Comparison of ENCODE assay signal across 10 cellular contexts in the genomic region with DNA sequence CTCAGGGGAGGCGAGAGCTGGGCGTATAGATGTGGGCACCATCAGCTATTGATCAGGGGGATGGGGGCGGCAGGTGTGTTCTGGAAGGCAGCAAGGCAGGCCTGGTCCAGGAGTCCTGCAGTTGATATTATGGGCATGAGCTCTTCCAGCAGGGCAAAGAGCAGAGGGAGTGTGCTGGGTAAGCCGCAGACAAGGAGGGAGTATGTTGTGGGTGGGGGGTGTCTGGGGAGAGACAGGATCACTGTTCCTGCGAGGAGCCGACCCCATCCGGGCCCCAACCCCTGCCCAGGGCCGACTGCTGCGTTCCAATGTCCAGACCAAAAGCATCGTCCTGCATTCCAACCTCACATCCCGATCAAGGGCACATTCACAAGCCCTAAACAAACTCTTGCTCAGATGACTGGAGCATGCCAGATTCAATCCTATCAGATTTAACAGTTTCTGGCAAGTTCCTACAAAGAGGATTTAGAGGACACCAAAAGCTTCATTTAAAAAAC. TPM values are rescaled to one million over a fixed set of nuclear protein-coding genes. Genes with fewer than 3 reads are reported as not detected.
A peak's percentile ranks its signal among the peaks of the same experiment; 100 is the strongest.
DNase-seq lines count a peak whose midpoint lies in the region; ATAC-seq, FAIRE-seq and TF ChIP-seq lines count a peak whose summit lies in the region.
"Had no signal": no experiment of that assay in that cellular context is flagged by ENCODE, and none has a peak within 500 bp of the region (broad histone marks: within the 10 kb centered on the region; RNA-seq: fewer than 3 reads in every experiment).

No MANE protein-coding gene starts in this region.

- no peak for TF ChIP-seq RAD21 in A549 (conservative IDR thresholded peaks at IDR 0.05 in 1 of 2, IDR thresholded peaks at IDR 0.05 in 1 of 2)
- TF ChIP-seq RAD21 in K562 (CRISPR knock-in tag; conservative IDR thresholded peaks at IDR 0.05 in 1 of 2, IDR thresholded peaks at IDR 0.05 in 1 of 2), result no peak

- H2AFZ ChIP-seq in K562 (ENCODE audit: low read depth, low read length), result no peak overlapping the region

- 0 out of 2 replicates have a peak, but pooled peaks cover 3% of the 10 kb centered on the region for H4K20me1 ChIP-seq in K562 (replicated peaks; ENCODE audit: control insufficient read depth, insufficient read depth, low read length)

- no peaks in the 10 kb centered on the region for H3K27me3 ChIP-seq in K562 (ENCODE audit: control insufficient read depth in 2 of 2, insufficient read depth in 2 of 2, low read length in 2 of 2)
- H3K27me3 ChIP-seq in muscle layer of duodenum (ENCODE audit: low read depth, low read length), result no peaks in the 10 kb centered on the region

- FAIRE-seq in A549 (lab: Jason Lieb, UNC) (peak; percentile 39), K562 (lab: Jason Lieb, UNC) (peak; percentile 23)

- CTCF ChIA-PET in A549 (lab: Yijun Ruan, JAX) (interaction anchor here (0.7 to 26.0 kb wide), 5 partner anchors 11 to 240 kb away, joined by 3 to 456 read pairs (median 14); no protein-coding TSS in a partner anchor), K562 (lab: Yijun Ruan, JAX; ENCODE audit: low intra/inter-chr PET ratio) (no interaction called here)

- POLR2A ChIA-PET in A549 (lab: Yijun Ruan, JAX), result no interaction called here
- POLR2A ChIA-PET in K562 (lab: Yijun Ruan, JAX), result interaction anchor here (0.6 to 1.3 kb wide), 2 partner anchors 25 to 143 kb away, joined by 3 read pairs; no protein-coding TSS in a partner anchor

- BruUV-seq in K562 (replicated peaks; lab: Mats Ljungman, UMichigan), result no TSS peak

- WGBS in A549 (ENCODE audit: missing lambda C conversion rate), result 87% methylated on average over 11 of the region's 11 CpGs
- 67% methylated on average over 11 of the region's 11 CpGs for whole genome bisulfite sequencing in K562 (ENCODE audit: insufficient coverage, low coverage, missing lambda C conversion rate)

- H3K9me3 ChIP-seq in A549, result no peaks in the 10 kb centered on the region
- H3K9me3 ChIP-seq in K562 (replicated peaks; ENCODE audit: control insufficient read depth, insufficient read depth, low read depth, low read length), result no peaks in the 10 kb centered on the region
- H3K9me3 ChIP-seq in muscle layer of duodenum (ENCODE audit: control insufficient read depth in 1 of 2, low read length in 2 of 2), result no peaks in the 10 kb centered on the region

- TF ChIP-seq POLR2A in A549 (IDR thresholded peaks at IDR 0.05; ENCODE audit: low read length), result no peak
- TF ChIP-seq POLR2A in K562 (conservative IDR thresholded peaks at IDR 0.05), result no peak

- intact Hi-C loops in K562 (cut with micrococcal nuclease), result no loop called here

- H3K4me1 ChIP-seq in A549 (no peaks in the 10 kb centered on the region), K562 (replicated peaks in 1 of 2; ENCODE audit: control insufficient read depth in 2 of 2, insufficient read depth in 2 of 2, low read length in 2 of 2) (peaks cover 15 to 38% of the 10 kb centered on the region in 2 experiments), muscle layer of duodenum (ENCODE audit: control insufficient read depth in 1 of 2, insufficient read depth in 2 of 2, low read length in 2 of 2) (peaks cover under 1 to 62% of the 10 kb centered on the region in 2 donors)

- ATAC-seq in A549 (peak in 1 of 2 experiments; percentile 19; a peak in 1 of 6 replicates), K562 (no peak), HG02759 (IDR thresholded peaks at IDR 0.05; ENCODE audit: unreplicated experiment) (no peak)

- H3K36me3 ChIP-seq in K562 (ENCODE audit: control insufficient read depth, insufficient read depth, low read length) (no peaks in the 10 kb centered on the region), muscle layer of duodenum (ENCODE audit: control insufficient read depth in 1 of 2, insufficient read depth in 2 of 2, low read length in 2 of 2) (no peaks in the 10 kb centered on the region)

- H3K27ac ChIP-seq in A549 (no peak overlapping the region), K562 (ENCODE audit: extremely low read depth, low read depth, low read length) (no peak overlapping the region), muscle layer of duodenum (ENCODE audit: low read length) (peak overlapping the region; percentile 91)

- H3K9me1 ChIP-seq in K562 (ENCODE audit: control insufficient read depth, insufficient read depth, low read length), result no peaks in the 10 kb centered on the region

- no peaks in the 10 kb centered on the region for H3K79me2 ChIP-seq in K562 (ENCODE audit: control insufficient read depth, insufficient read depth, low read length)

- TF ChIP-seq EP300 in A549 (IDR thresholded peaks at IDR 0.05), result no peak
- TF ChIP-seq EP300 in K562 (IDR thresholded peaks at IDR 0.05; ENCODE audit: low read length), result no peak

- TF ChIP-seq CTCF in A549 (IDR thresholded peaks at IDR 0.05) (no peak), K562 (IDR thresholded peaks at IDR 0.05 in 2 of 3, conservative IDR thresholded peaks at IDR 0.05 in 1 of 3; ENCODE audit: insufficient read depth in 2 of 3, low read depth in 1 of 3, low read length in 3 of 3) (no peak)

- in situ Hi-C loops in K562 (cut with MboI), result no loop called here

- H3K4me3 ChIP-seq in A549 (no peak overlapping the region), K562 (no peak overlapping the region), muscle layer of duodenum (ENCODE audit: low read depth in 1 of 2, low read length in 2 of 2) (peak overlapping the region in 1 of 2 donors; percentile 55)

- DNase-seq in A549 (ENCODE audit: low read depth in 1 of 2, low spot score in 1 of 2), result no peak
- DNase-seq in K562 (ENCODE audit: extremely low read depth in 1 of 4, low spot score in 3 of 4), result no peak
- DNase-seq in NCI-H2029 (lab: John Stamatoyannopoulos, UW), result no peak
- DNase-seq in stimulated activated CD4-positive, alpha-beta T cell treated with anti-CD3 and anti-CD28 coated beads, Interleukin-4, amount 100 ng/mL, for 1 hour, result no peak
- DNase-seq: activated naive CD8-positive, alpha-beta T cell treated with anti-CD3 and anti-CD28 coated beads, Interleukin-2, amount 10 ng/mL, durations not matched to agents 7 days and 5 days; hippocampal formation; Kasumi-1; stimulated activated CD4-positive, alpha-beta T cell treated with anti-CD3 and anti-CD28 coated beads, Interleukin-12 subunit alpha, Interleukin-12 subunit beta, amount 100 ng/mL, for 4 hours had no signal

- H3K4me2 ChIP-seq in A549 (no peak overlapping the region), K562 (ENCODE audit: insufficient read depth, low read length) (no peak overlapping the region)

- H3K9ac ChIP-seq in K562 (ENCODE audit: insufficient read depth in 1 of 2, low read depth in 2 of 2, low read length in 2 of 2), result peak overlapping the region in 1 of 2 experiments; percentile 52; a peak in 1 of 4 replicates

RNA-seq across cellular contexts. Expression of gene MXRA7, which starts 9.2 kb away (rescaled TPM):
- polyA plus RNA-seq in A549 (2011; rRNA removed), result 47.8 and 80.1 TPM in 2 replicates
- polyA plus RNA-seq in A549 (2012; cell fraction: cytosol; rRNA removed), result 23.0 and 30.3 TPM in 2 replicates
- polyA plus RNA-seq in A549 (2012; cell fraction: nucleus; rRNA removed), result 7.5 and 12.8 TPM in 2 replicates
- 48.6 to 59.2 TPM (median 57.2 TPM) in 3 replicates for polyA plus RNA-seq in A549 (2017; fragmentation: RNase III; extraction: RNeasy Plus Mini Kit Qiagen cat#74134 plus additional on column Dnase treatment)
- polyA minus RNA-seq in A549 (2011; rRNA and poly(A)+ RNA removed), result 20.3 and 22.2 TPM in 2 replicates
- 7.4 and 13.0 TPM in 2 replicates for total RNA-seq in K562 (2011; cell fraction: chromatin; rRNA removed; ENCODE audit: low replicate concordance)
- total RNA-seq in K562 (2011; cell fraction: nucleolus; rRNA removed), result 13.7 and 15.5 TPM in 2 replicates
- total RNA-seq in K562 (2011; cell fraction: nucleoplasm; rRNA removed), result 17.9 and 28.3 TPM in 2 replicates
- 14.1 and 17.1 TPM in 2 replicates for total RNA-seq in K562 (2014; rRNA removed)
- total RNA-seq in K562 (2014; rRNA removed; fragmentation: Illumina TruSeq; extraction: Trizol), result 17.8 and 18.9 TPM in 2 replicates
- 8.2 and 8.8 TPM in 2 replicates for total RNA-seq in K562 (2015; rRNA removed; fragmentation: Illumina TruSeq; extraction: Trizol)
- 12.8 and 14.3 TPM in 2 replicates for total RNA-seq in K562 (2021)
- polyA plus RNA-seq in K562 (2011; rRNA removed), result 36.8 and 38.4 TPM in 2 replicates
- 14.5 and 26.4 TPM in 2 replicates for polyA plus RNA-seq in K562 (2011; cell fraction: cytosol; rRNA removed)
- 17.3 and 17.5 TPM in 2 replicates for polyA plus RNA-seq in K562 (2011; cell fraction: nucleus; rRNA removed)
- 9.6 and 28.4 TPM in 2 replicates for polyA plus RNA-seq in K562 (2012)
- 24.4 and 25.0 TPM in 2 replicates for polyA plus RNA-seq in K562 (2014; fragmentation: Illumina TruSeq; extraction: Trizol)
- 1 to 10 TPM; 2.6 to 3.2 TPM for polyA plus RNA-seq in K562 (2014; fragmentation: Nextera tagmentation; extraction: Ambion mirVana)
- polyA plus RNA-seq in K562 (2014; rRNA removed), result 14.4 and 22.0 TPM in 2 replicates
- 15.4 and 21.1 TPM in 2 replicates for polyA minus RNA-seq in K562 (2011; rRNA and poly(A)+ RNA removed)
- 13.4 and 15.8 TPM in 2 replicates for polyA minus RNA-seq in K562 (2011; cell fraction: cytosol; rRNA and poly(A)+ RNA removed)
- polyA minus RNA-seq in K562 (2011; cell fraction: nucleus; rRNA and poly(A)+ RNA removed), result 1.6 and 4.3 TPM in 2 replicates

RNA-seq across cellular contexts. Expression of gene JMJD6, which starts 24.9 kb away (rescaled TPM):
- polyA plus RNA-seq in A549 (2011; rRNA removed) (17.5 and 23.0 TPM in 2 replicates), A549 (2017; fragmentation: RNase III; extraction: RNeasy Plus Mini Kit Qiagen cat#74134 plus additional on column Dnase treatment) (44.5 to 55.3 TPM (median 53.3 TPM) in 3 replicates), K562 (2011; rRNA removed) (22.2 and 30.9 TPM in 2 replicates), K562 (2014; fragmentation: Illumina TruSeq; extraction: Trizol) (36.5 and 38.2 TPM in 2 replicates), K562 (2014; fragmentation: Nextera tagmentation; extraction: Ambion mirVana) (10 to 100 TPM in 1 of 2 experiments, 1 to 10 TPM in 1; 2.5 to 10.5 TPM), K562 (2014; rRNA removed) (36.3 and 40.9 TPM in 2 replicates)
- polyA plus RNA-seq in A549 (2012; cell fraction: cytosol; rRNA removed), result 29.8 and 31.6 TPM in 2 replicates
- 38.6 and 43.7 TPM in 2 replicates for polyA plus RNA-seq in A549 (2012; cell fraction: nucleus; rRNA removed)
- 16.0 and 23.1 TPM in 2 replicates for polyA minus RNA-seq in A549 (2011; rRNA and poly(A)+ RNA removed)
- 39.0 and 102 TPM in 2 replicates for total RNA-seq in K562 (2011; cell fraction: chromatin; rRNA removed; ENCODE audit: low replicate concordance)
- 54.7 and 69.0 TPM in 2 replicates for total RNA-seq in K562 (2011; cell fraction: nucleolus; rRNA removed)
- 46.6 and 49.9 TPM in 2 replicates for total RNA-seq in K562 (2011; cell fraction: nucleoplasm; rRNA removed)
- total RNA-seq in K562 (2014; rRNA removed) (40.2 and 40.7 TPM in 2 replicates), K562 (2014; rRNA removed; fragmentation: Illumina TruSeq; extraction: Trizol) (23.4 and 28.1 TPM in 2 replicates), K562 (2015; rRNA removed; fragmentation: Illumina TruSeq; extraction: Trizol) (37.4 and 38.5 TPM in 2 replicates), K562 (2021) (47.9 and 52.3 TPM in 2 replicates)
- polyA plus RNA-seq in K562 (2011; cell fraction: cytosol; rRNA removed), result 25.7 and 30.0 TPM in 2 replicates
- 83.8 and 88.4 TPM in 2 replicates for polyA plus RNA-seq in K562 (2011; cell fraction: nucleus; rRNA removed)
- polyA plus RNA-seq in K562 (2012), result 50.5 and 52.4 TPM in 2 replicates
- 13.2 and 15.1 TPM in 2 replicates for polyA minus RNA-seq in K562 (2011; rRNA and poly(A)+ RNA removed)
- 17.1 and 17.9 TPM in 2 replicates for polyA minus RNA-seq in K562 (2011; cell fraction: cytosol; rRNA and poly(A)+ RNA removed)
- 12.0 and 22.5 TPM in 2 replicates for polyA minus RNA-seq in K562 (2011; cell fraction: nucleus; rRNA and poly(A)+ RNA removed)

RNA-seq across cellular contexts. Expression of gene METTL23, which starts 25.1 kb away (rescaled TPM):
- polyA plus RNA-seq in A549 (2011; rRNA removed) (120 and 138 TPM in 2 replicates), A549 (2017; fragmentation: RNase III; extraction: RNeasy Plus Mini Kit Qiagen cat#74134 plus additional on column Dnase treatment) (64.6 to 67.2 TPM (median 64.9 TPM) in 3 replicates), K562 (2011; rRNA removed) (56.7 and 67.3 TPM in 2 replicates), K562 (2014; fragmentation: Illumina TruSeq; extraction: Trizol) (41.6 and 44.1 TPM in 2 replicates), K562 (2014; fragmentation: Nextera tagmentation; extraction: Ambion mirVana) (10 to 100 TPM; 42.2 to 46.1 TPM), K562 (2014; rRNA removed) (46.6 and 58.5 TPM in 2 replicates)
- 59.6 and 69.2 TPM in 2 replicates for polyA plus RNA-seq in A549 (2012; cell fraction: cytosol; rRNA removed)
- polyA plus RNA-seq in A549 (2012; cell fraction: nucleus; rRNA removed), result 52.8 and 61.7 TPM in 2 replicates
- 22.2 and 33.0 TPM in 2 replicates for polyA minus RNA-seq in A549 (2011; rRNA and poly(A)+ RNA removed)
- total RNA-seq in K562 (2011; cell fraction: chromatin; rRNA removed; ENCODE audit: low replicate concordance), result 39.2 and 44.3 TPM in 2 replicates
- total RNA-seq in K562 (2011; cell fraction: nucleolus; rRNA removed), result 29.1 and 31.7 TPM in 2 replicates
- 28.7 and 31.7 TPM in 2 replicates for total RNA-seq in K562 (2011; cell fraction: nucleoplasm; rRNA removed)
- total RNA-seq in K562 (2014; rRNA removed) (29.4 and 32.9 TPM in 2 replicates), K562 (2014; rRNA removed; fragmentation: Illumina TruSeq; extraction: Trizol) (37.3 and 47.0 TPM in 2 replicates), K562 (2015; rRNA removed; fragmentation: Illumina TruSeq; extraction: Trizol) (24.1 and 29.5 TPM in 2 replicates), K562 (2021) (36.5 TPM in 2 replicates)
- polyA plus RNA-seq in K562 (2011; cell fraction: cytosol; rRNA removed), result 40.2 and 42.2 TPM in 2 replicates
- polyA plus RNA-seq in K562 (2011; cell fraction: nucleus; rRNA removed), result 39.8 and 45.6 TPM in 2 replicates
- 44.3 and 52.0 TPM in 2 replicates for polyA plus RNA-seq in K562 (2012)
- 29.0 and 31.8 TPM in 2 replicates for polyA minus RNA-seq in K562 (2011; rRNA and poly(A)+ RNA removed)
- 6.7 and 12.1 TPM in 2 replicates for polyA minus RNA-seq in K562 (2011; cell fraction: cytosol; rRNA and poly(A)+ RNA removed)
- polyA minus RNA-seq in K562 (2011; cell fraction: nucleus; rRNA and poly(A)+ RNA removed), result 9.2 and 15.1 TPM in 2 replicates

RNA-seq across cellular contexts. Expression of gene SRSF2, which starts 35.6 kb away (rescaled TPM):
- polyA plus RNA-seq in A549 (2011; rRNA removed) (348 and 412 TPM in 2 replicates), A549 (2017; fragmentation: RNase III; extraction: RNeasy Plus Mini Kit Qiagen cat#74134 plus additional on column Dnase treatment) (338 to 342 TPM (median 340 TPM) in 3 replicates), K562 (2011; rRNA removed) (422 and 444 TPM in 2 replicates), K562 (2014; fragmentation: Illumina TruSeq; extraction: Trizol) (379 and 393 TPM in 2 replicates), K562 (2014; fragmentation: Nextera tagmentation; extraction: Ambion mirVana) (100 to 1,000 TPM; 161 to 186 TPM), K562 (2014; rRNA removed) (579 and 682 TPM in 2 replicates)
- 457 and 705 TPM in 2 replicates for polyA plus RNA-seq in A549 (2012; cell fraction: cytosol; rRNA removed)
- 1,115 and 2,236 TPM in 2 replicates for polyA plus RNA-seq in A549 (2012; cell fraction: nucleus; rRNA removed)
- polyA minus RNA-seq in A549 (2011; rRNA and poly(A)+ RNA removed), result 111 and 119 TPM in 2 replicates
- total RNA-seq in K562 (2011; cell fraction: chromatin; rRNA removed; ENCODE audit: low replicate concordance), result 541 and 860 TPM in 2 replicates
- total RNA-seq in K562 (2011; cell fraction: nucleolus; rRNA removed), result 738 and 811 TPM in 2 replicates
- 625 and 722 TPM in 2 replicates for total RNA-seq in K562 (2011; cell fraction: nucleoplasm; rRNA removed)
- total RNA-seq in K562 (2014; rRNA removed) (583 and 1,185 TPM in 2 replicates), K562 (2014; rRNA removed; fragmentation: Illumina TruSeq; extraction: Trizol) (261 and 276 TPM in 2 replicates), K562 (2015; rRNA removed; fragmentation: Illumina TruSeq; extraction: Trizol) (339 and 353 TPM in 2 replicates), K562 (2021) (499 and 569 TPM in 2 replicates)
- polyA plus RNA-seq in K562 (2011; cell fraction: cytosol; rRNA removed), result 268 and 523 TPM in 2 replicates
- polyA plus RNA-seq in K562 (2011; cell fraction: nucleus; rRNA removed), result 1,783 and 2,637 TPM in 2 replicates
- polyA plus RNA-seq in K562 (2012), result 310 and 372 TPM in 2 replicates
- polyA minus RNA-seq in K562 (2011; rRNA and poly(A)+ RNA removed), result 180 and 185 TPM in 2 replicates
- 370 and 404 TPM in 2 replicates for polyA minus RNA-seq in K562 (2011; cell fraction: cytosol; rRNA and poly(A)+ RNA removed)
- polyA minus RNA-seq in K562 (2011; cell fraction: nucleus; rRNA and poly(A)+ RNA removed), result 793 and 922 TPM in 2 replicates

RNA-seq across cellular contexts. Expression of gene MFSD11, which starts 36.4 kb away (rescaled TPM):
- 26.0 and 30.0 TPM in 2 replicates for polyA plus RNA-seq in A549 (2011; rRNA removed)
- polyA plus RNA-seq in A549 (2012; cell fraction: cytosol; rRNA removed), result 11.3 and 13.8 TPM in 2 replicates
- 22.0 and 27.9 TPM in 2 replicates for polyA plus RNA-seq in A549 (2012; cell fraction: nucleus; rRNA removed)
- 17.4 to 18.2 TPM (median 17.5 TPM) in 3 replicates for polyA plus RNA-seq in A549 (2017; fragmentation: RNase III; extraction: RNeasy Plus Mini Kit Qiagen cat#74134 plus additional on column Dnase treatment)
- polyA minus RNA-seq in A549 (2011; rRNA and poly(A)+ RNA removed), result 19.6 and 24.8 TPM in 2 replicates
- total RNA-seq in K562 (2011; cell fraction: chromatin; rRNA removed; ENCODE audit: low replicate concordance), result 145 and 147 TPM in 2 replicates
- 84.1 and 87.6 TPM in 2 replicates for total RNA-seq in K562 (2011; cell fraction: nucleolus; rRNA removed)
- total RNA-seq in K562 (2011; cell fraction: nucleoplasm; rRNA removed), result 125 and 138 TPM in 2 replicates
- total RNA-seq in K562 (2014; rRNA removed), result 15.5 and 25.6 TPM in 2 replicates
- 20.9 and 21.8 TPM in 2 replicates for total RNA-seq in K562 (2014; rRNA removed; fragmentation: Illumina TruSeq; extraction: Trizol)
- total RNA-seq in K562 (2015; rRNA removed; fragmentation: Illumina TruSeq; extraction: Trizol), result 21.6 and 24.1 TPM in 2 replicates
- 24.5 and 26.2 TPM in 2 replicates for total RNA-seq in K562 (2021)
- 23.7 and 24.4 TPM in 2 replicates for polyA plus RNA-seq in K562 (2011; rRNA removed)
- polyA plus RNA-seq in K562 (2011; cell fraction: cytosol; rRNA removed), result 20.6 and 23.7 TPM in 2 replicates
- 57.8 and 68.3 TPM in 2 replicates for polyA plus RNA-seq in K562 (2011; cell fraction: nucleus; rRNA removed)
- polyA plus RNA-seq in K562 (2012), result 21.9 and 28.2 TPM in 2 replicates
- polyA plus RNA-seq in K562 (2014; fragmentation: Illumina TruSeq; extraction: Trizol), result 15.0 and 17.9 TPM in 2 replicates
- polyA plus RNA-seq in K562 (2014; fragmentation: Nextera tagmentation; extraction: Ambion mirVana), result 10 to 100 TPM; 14.4 to 19.7 TPM
- 19.9 and 22.8 TPM in 2 replicates for polyA plus RNA-seq in K562 (2014; rRNA removed)
- polyA minus RNA-seq in K562 (2011; rRNA and poly(A)+ RNA removed), result 30.5 and 35.7 TPM in 2 replicates
- polyA minus RNA-seq in K562 (2011; cell fraction: cytosol; rRNA and poly(A)+ RNA removed), result 16.4 and 22.1 TPM in 2 replicates
- 30.6 and 40.5 TPM in 2 replicates for polyA minus RNA-seq in K562 (2011; cell fraction: nucleus; rRNA and poly(A)+ RNA removed)
